In the genomic region with DNA sequence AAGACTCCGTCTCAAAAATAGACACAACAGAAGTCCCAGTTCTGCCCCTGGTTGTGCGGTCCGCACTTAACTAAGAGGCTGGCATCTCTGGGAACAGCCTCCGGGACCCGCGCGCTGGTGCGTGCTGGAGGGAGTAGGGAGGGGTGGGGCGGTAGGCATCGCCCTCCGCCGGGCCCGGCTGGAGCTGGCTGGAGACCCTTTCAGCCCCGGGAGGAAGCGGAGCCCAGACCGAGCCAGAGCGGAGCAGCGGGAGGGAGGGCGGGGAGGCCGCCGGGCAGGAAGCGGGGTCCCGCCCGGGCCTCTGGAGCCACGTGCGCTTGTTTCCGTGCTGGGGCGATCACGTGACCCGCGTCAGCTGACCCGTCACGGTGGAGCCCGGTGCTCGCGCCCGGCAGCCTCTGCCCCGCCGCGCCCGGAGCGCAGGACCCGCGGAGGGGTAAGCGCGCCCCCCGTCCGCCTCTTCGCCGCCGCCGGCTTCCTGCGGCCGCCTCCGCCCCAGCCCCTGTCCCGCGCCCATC, we compare ENCODE assay signal across 1 cellular context.
TF ChIP-seq lines count a peak whose summit lies in the region.

WDR81 (plus strand) TSS at position 354 of the 518 bp plus-strand sequence. CDS start 256 bp downstream, outside the sequence.

TF ChIP-seq in K562, 482 proteins besides CTCF, POLR2A, EP300 and RAD21 (continued from another document and continues in another):
- TF ChIP-seq, protein P1, sequence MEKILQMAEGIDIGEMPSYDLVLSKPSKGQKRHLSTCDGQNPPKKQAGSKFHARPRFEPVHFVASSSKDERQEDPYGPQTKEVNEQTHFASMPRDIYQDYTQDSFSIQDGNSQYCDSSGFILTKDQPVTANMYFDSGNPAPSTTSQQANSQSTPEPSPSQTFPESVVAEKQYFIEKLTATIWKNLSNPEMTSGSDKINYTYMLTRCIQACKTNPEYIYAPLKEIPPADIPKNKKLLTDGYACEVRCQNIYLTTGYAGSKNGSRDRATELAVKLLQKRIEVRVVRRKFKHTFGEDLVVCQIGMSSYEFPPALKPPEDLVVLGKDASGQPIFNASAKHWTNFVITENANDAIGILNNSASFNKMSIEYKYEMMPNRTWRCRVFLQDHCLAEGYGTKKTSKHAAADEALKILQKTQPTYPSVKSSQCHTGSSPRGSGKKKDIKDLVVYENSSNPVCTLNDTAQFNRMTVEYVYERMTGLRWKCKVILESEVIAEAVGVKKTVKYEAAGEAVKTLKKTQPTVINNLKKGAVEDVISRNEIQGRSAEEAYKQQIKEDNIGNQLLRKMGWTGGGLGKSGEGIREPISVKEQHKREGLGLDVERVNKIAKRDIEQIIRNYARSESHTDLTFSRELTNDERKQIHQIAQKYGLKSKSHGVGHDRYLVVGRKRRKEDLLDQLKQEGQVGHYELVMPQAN (IDR thresholded peaks at IDR 0.05; ENCODE audit: borderline replicate concordance), result peak; percentile 20; the same call in 1 of the 2 replicates
- TF ChIP-seq ZNF445 (CRISPR knock-in tag; IDR thresholded peaks at IDR 0.05; ENCODE audit: low read depth) (no peak), TEAD1 (CRISPR knock-in tag; IDR thresholded peaks at IDR 0.05) (no peak), SOX6 (IDR thresholded peaks at IDR 0.05) (no peak), CHAMP1 (IDR thresholded peaks at IDR 0.05) (no peak), ZBED1 (IDR thresholded peaks at IDR 0.05) (no peak), FOXK2 (conservative IDR thresholded peaks at IDR 0.05 in 1 of 2, IDR thresholded peaks at IDR 0.05 in 1 of 2; ENCODE audit: low read depth in 2 of 2) (peak; percentile 94), HDAC6 (IDR thresholded peaks at IDR 0.05; ENCODE audit: low read depth, low read length) (no peak), TEAD2 (tag; IDR thresholded peaks at IDR 0.05) (no peak), ZNF583 (CRISPR knock-in tag; IDR thresholded peaks at IDR 0.05) (no peak), CXXC5 (CRISPR knock-in tag; IDR thresholded peaks at IDR 0.05) (peak; percentile 83), ADNP (tag; IDR thresholded peaks at IDR 0.05) (no peak), DACH1 (IDR thresholded peaks at IDR 0.05; ENCODE audit: partially characterized antibody) (no peak), ZBTB17 (CRISPR knock-in tag; IDR thresholded peaks at IDR 0.05) (no peak), LARP7 (IDR thresholded peaks at IDR 0.05) (no peak), CBX8 (IDR thresholded peaks at IDR 0.05; ENCODE audit: borderline replicate concordance, extremely low read depth, low read depth, low read length, poor library complexity, severe bottlenecking) (no peak), HNRNPK (IDR thresholded peaks at IDR 0.05; ENCODE audit: low read depth, low read length, poor library complexity, severe bottlenecking) (no peak), PYGO2 (tag; IDR thresholded peaks at IDR 0.05) (no peak), EWSR1 (IDR thresholded peaks at IDR 0.05; ENCODE audit: borderline replicate concordance, low read depth, partially characterized antibody) (no peak), ATF1 (CRISPR knock-in tag; IDR thresholded peaks at IDR 0.05) (no peak), ATF1 (tag; IDR thresholded peaks at IDR 0.05) (no peak), CHD1 (IDR thresholded peaks at IDR 0.05; ENCODE audit: low read length) (no peak), CUX1 (CRISPR knock-in tag; IDR thresholded peaks at IDR 0.05) (no peak), ASH1L (IDR thresholded peaks at IDR 0.05; ENCODE audit: borderline replicate concordance, low read depth, partially characterized antibody) (no peak), POU5F1 (IDR thresholded peaks at IDR 0.05; ENCODE audit: borderline replicate concordance, low read depth, low read length, partially characterized antibody) (no peak), TARDBP (IDR thresholded peaks at IDR 0.05) (no peak), ZKSCAN3 (CRISPR knock-in tag; IDR thresholded peaks at IDR 0.05) (no peak), ESRRA (IDR thresholded peaks at IDR 0.05; ENCODE audit: borderline replicate concordance, low read depth) (no peak), SNAPC5 (CRISPR knock-in tag; IDR thresholded peaks at IDR 0.05) (no peak), ILF3 (IDR thresholded peaks at IDR 0.05; ENCODE audit: borderline replicate concordance) (no peak), PHTF2 (CRISPR knock-in tag; IDR thresholded peaks at IDR 0.05) (no peak), E2F3 (CRISPR knock-in tag; IDR thresholded peaks at IDR 0.05) (no peak), L3MBTL2 (IDR thresholded peaks at IDR 0.05) (peak; percentile 82), PCBP1 (IDR thresholded peaks at IDR 0.05; ENCODE audit: low read depth, low read length, poor library complexity, severe bottlenecking) (peak; percentile 21), KLF10 (CRISPR knock-in tag; IDR thresholded peaks at IDR 0.05) (no peak), NR3C1 (CRISPR knock-in tag; IDR thresholded peaks at IDR 0.05) (no peak), PHB (CRISPR knock-in tag; IDR thresholded peaks at IDR 0.05) (no peak), ZNF224 (CRISPR knock-in tag; IDR thresholded peaks at IDR 0.05) (no peak), ZNF592 (IDR thresholded peaks at IDR 0.05) (peak; percentile 69)
- TF ChIP-seq, protein P2, sequence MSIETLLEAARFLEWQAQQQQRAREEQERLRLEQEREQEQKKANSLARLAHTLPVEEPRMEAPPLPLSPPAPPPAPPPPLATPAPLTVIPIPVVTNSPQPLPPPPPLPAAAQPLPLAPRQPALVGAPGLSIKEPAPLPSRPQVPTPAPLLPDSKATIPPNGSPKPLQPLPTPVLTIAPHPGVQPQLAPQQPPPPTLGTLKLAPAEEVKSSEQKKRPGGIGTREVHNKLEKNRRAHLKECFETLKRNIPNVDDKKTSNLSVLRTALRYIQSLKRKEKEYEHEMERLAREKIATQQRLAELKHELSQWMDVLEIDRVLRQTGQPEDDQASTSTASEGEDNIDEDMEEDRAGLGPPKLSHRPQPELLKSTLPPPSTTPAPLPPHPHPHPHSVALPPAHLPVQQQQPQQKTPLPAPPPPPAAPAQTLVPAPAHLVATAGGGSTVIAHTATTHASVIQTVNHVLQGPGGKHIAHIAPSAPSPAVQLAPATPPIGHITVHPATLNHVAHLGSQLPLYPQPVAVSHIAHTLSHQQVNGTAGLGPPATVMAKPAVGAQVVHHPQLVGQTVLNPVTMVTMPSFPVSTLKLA (conservative IDR thresholded peaks at IDR 0.05), result peak; percentile 96 to 98
- TF ChIP-seq, protein P3, sequence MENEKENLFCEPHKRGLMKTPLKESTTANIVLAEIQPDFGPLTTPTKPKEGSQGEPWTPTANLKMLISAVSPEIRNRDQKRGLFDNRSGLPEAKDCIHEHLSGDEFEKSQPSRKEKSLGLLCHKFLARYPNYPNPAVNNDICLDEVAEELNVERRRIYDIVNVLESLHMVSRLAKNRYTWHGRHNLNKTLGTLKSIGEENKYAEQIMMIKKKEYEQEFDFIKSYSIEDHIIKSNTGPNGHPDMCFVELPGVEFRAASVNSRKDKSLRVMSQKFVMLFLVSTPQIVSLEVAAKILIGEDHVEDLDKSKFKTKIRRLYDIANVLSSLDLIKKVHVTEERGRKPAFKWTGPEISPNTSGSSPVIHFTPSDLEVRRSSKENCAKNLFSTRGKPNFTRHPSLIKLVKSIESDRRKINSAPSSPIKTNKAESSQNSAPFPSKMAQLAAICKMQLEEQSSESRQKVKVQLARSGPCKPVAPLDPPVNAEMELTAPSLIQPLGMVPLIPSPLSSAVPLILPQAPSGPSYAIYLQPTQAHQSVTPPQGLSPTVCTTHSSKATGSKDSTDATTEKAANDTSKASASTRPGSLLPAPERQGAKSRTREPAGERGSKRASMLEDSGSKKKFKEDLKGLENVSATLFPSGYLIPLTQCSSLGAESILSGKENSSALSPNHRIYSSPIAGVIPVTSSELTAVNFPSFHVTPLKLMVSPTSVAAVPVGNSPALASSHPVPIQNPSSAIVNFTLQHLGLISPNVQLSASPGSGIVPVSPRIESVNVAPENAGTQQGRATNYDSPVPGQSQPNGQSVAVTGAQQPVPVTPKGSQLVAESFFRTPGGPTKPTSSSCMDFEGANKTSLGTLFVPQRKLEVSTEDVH (IDR thresholded peaks at IDR 0.05; ENCODE audit: low read depth, partially characterized antibody), result no peak
- TF ChIP-seq, protein P4, sequence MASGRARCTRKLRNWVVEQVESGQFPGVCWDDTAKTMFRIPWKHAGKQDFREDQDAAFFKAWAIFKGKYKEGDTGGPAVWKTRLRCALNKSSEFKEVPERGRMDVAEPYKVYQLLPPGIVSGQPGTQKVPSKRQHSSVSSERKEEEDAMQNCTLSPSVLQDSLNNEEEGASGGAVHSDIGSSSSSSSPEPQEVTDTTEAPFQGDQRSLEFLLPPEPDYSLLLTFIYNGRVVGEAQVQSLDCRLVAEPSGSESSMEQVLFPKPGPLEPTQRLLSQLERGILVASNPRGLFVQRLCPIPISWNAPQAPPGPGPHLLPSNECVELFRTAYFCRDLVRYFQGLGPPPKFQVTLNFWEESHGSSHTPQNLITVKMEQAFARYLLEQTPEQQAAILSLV (tag; IDR thresholded peaks at IDR 0.05), result no peak
